18 cellular contexts compared by ENCODE assay signal in genomic region chr1:242870944-242871343, GRCh38.
"Had no signal": no experiment of that assay in that cellular context is flagged by ENCODE, and none has a peak within 500 bp of the region (broad histone marks: within the 10 kb centered on the region; RNA-seq: fewer than 3 reads in every experiment).

No MANE protein-coding gene starts in this region.

- H3K27ac ChIP-seq: adrenal gland, colonic mucosa, dorsolateral prefrontal cortex, esophagus muscularis mucosa, gastrocnemius medialis, neutrophil, ovary, prostate gland, right atrium auricular region, upper lobe of right lung had no signal

- ATAC-seq: gastrocnemius medialis; left ventricle myocardium superior; stimulated activated naive CD8-positive, alpha-beta T cell treated with anti-CD3 and anti-CD28 coated beads, Interleukin-15, Interleukin-2, amounts not matched to agents 100 U/mL and 50 U/mL, for 24 hours; upper lobe of right lung; WTC11 had no signal

- H3K4me3 ChIP-seq: adrenal gland, colonic mucosa, dorsolateral prefrontal cortex, esophagus muscularis mucosa, gastrocnemius medialis, ovary, prostate gland, right atrium auricular region, upper lobe of right lung had no signal

- H3K36me3 ChIP-seq: adrenal gland, colonic mucosa, esophagus muscularis mucosa, gastrocnemius medialis, neutrophil, ovary, prostate gland, right atrium auricular region, upper lobe of right lung had no signal

- H3K9me3 ChIP-seq: adrenal gland, colonic mucosa, esophagus muscularis mucosa, gastrocnemius medialis, neutrophil, ovary, prostate gland, right atrium auricular region, upper lobe of right lung had no signal

- H3K4me1 ChIP-seq: adrenal gland, colonic mucosa, esophagus muscularis mucosa, gastrocnemius medialis, prostate gland, right atrium auricular region, upper lobe of right lung had no signal

- DNase-seq: activated T-cell treated with anti-CD3 and anti-CD28 coated beads, Interleukin-2, amount 50 U/mL, for 1 hour; adrenal gland; colonic mucosa; dorsolateral prefrontal cortex; gastrocnemius medialis; hippocampal formation; left ventricle myocardium superior; ovary; stimulated activated CD4-positive, alpha-beta T cell treated with anti-CD3 and anti-CD28 coated beads, Interleukin-12 subunit alpha, Interleukin-12 subunit beta, amount 100 ng/mL, for 4 hours; stimulated activated CD4-positive, alpha-beta T cell treated with anti-CD3 and anti-CD28 coated beads, Interleukin-4, amount 100 ng/mL, for 4 hours; stimulated activated naive CD8-positive, alpha-beta T cell treated with anti-CD3 and anti-CD28 coated beads, Interleukin-15, Interleukin-2, amounts not matched to agents 100 U/mL and 50 U/mL, for 24 hours; T-helper 9 cell; upper lobe of right lung had no signal

- H3K27me3 ChIP-seq: adrenal gland, colonic mucosa, dorsolateral prefrontal cortex, esophagus muscularis mucosa, gastrocnemius medialis, neutrophil, ovary, right atrium auricular region, upper lobe of right lung had no signal
